In genomic region chr17:892958-893357, GRCh38 we compare ENCODE assay signal across 20 cellular contexts.
"Had no signal": no experiment of that assay in that cellular context is flagged by ENCODE, and none has a peak within 500 bp of the region (broad histone marks: within the 10 kb centered on the region; RNA-seq: fewer than 3 reads in every experiment).

No MANE protein-coding gene starts in this region.

- H3K4me2 ChIP-seq: hepatocyte had no signal

- H3K4me1 ChIP-seq: right atrium auricular region had no signal

- H3K27me3 ChIP-seq: dorsolateral prefrontal cortex, esophagus squamous epithelium, hepatocyte, right atrium auricular region, suprapubic skin, tibial artery, upper lobe of left lung, uterus had no signal

- H3K36me3 ChIP-seq: right atrium auricular region, suprapubic skin, tibial artery, upper lobe of left lung, uterus had no signal

- H3K27ac ChIP-seq: dorsolateral prefrontal cortex, epithelial cell of prostate, hepatocyte, right atrium auricular region, suprapubic skin, tibial artery, upper lobe of left lung, uterus had no signal

- ATAC-seq: left colon; naive thymus-derived CD4-positive, alpha-beta T cell had no signal

- H3K9me3 ChIP-seq: esophagus squamous epithelium, right atrium auricular region, suprapubic skin, tibial artery, upper lobe of left lung, uterus had no signal

- H3K4me3 ChIP-seq: dorsolateral prefrontal cortex, esophagus squamous epithelium, hepatocyte, right atrium auricular region, suprapubic skin, tibial artery, upper lobe of left lung, uterus had no signal

- FAIRE-seq: endometrium, small intestine had no signal

- H2AFZ ChIP-seq: hepatocyte had no signal

- DNase-seq: cortex of kidney; dorsolateral prefrontal cortex; effector CD8-positive, alpha-beta T cell; esophagus squamous epithelium; foreskin fibroblast; left colon; mesendoderm; naive thymus-derived CD4-positive, alpha-beta T cell; nephron progenitor cell; small intestine; stimulated activated CD4-positive, alpha-beta T cell treated with anti-CD3 and anti-CD28 coated beads, Interleukin-2, amount 100 ng/mL, for 48 hours; stimulated activated naive CD4-positive, alpha-beta T cell treated with Interleukin-2 at 50 U/mL for 16 hours; tibial artery; upper lobe of left lung; uterus had no signal
